ENCODE assay signal across 14 cellular contexts in the genomic region with DNA sequence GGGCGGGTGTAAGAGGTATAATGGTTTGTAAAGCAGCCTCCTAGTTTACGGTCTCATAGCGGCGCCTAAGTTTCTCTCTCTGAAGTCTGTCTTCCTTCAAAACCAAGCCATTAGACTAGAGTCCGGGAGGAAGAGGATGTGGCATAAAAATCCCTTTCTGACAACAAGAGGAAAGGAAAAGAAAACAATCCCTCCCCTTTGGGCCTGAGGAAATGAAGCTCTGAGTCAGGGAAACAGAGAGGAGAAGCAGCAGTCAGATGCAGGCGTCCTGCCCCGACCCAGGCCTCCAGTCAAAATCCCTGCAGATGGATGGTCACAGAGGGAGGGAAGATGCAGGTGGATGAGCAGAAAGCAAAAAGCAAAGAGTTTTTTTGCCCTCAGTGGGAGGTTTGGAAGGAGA. TPM values are rescaled to one million over a fixed set of nuclear protein-coding genes. Genes with fewer than 3 reads are reported as not detected.
DNase-seq lines count a peak whose midpoint lies in the region; ATAC-seq and TF ChIP-seq lines count a peak whose summit lies in the region.
"Had no signal": no experiment of that assay in that cellular context is flagged by ENCODE, and none has a peak within 500 bp of the region (broad histone marks: within the 10 kb centered on the region; RNA-seq: fewer than 3 reads in every experiment).

No MANE protein-coding gene starts in this region.

- H3K36me3 Mint-ChIP-seq in glutamatergic neuron (ENCODE audit: unreplicated experiment) (no peaks in the 10 kb centered on the region), type B pancreatic cell (peaks cover 7% of the 10 kb centered on the region)

- peaks cover 5% of the 10 kb centered on the region for H3K9me3 Mint-ChIP-seq in glutamatergic neuron (ENCODE audit: unreplicated experiment)
- no peaks in the 10 kb centered on the region for H3K9me3 Mint-ChIP-seq in type B pancreatic cell

- H3K4me1 Mint-ChIP-seq in glutamatergic neuron (ENCODE audit: low read depth, unreplicated experiment) (peaks cover 8% of the 10 kb centered on the region), type B pancreatic cell (ENCODE audit: unreplicated experiment) (peaks cover 11% of the 10 kb centered on the region)

- no peak for TF ChIP-seq CTCF in glutamatergic neuron (IDR thresholded peaks at IDR 0.05; ENCODE audit: partially characterized antibody, unreplicated experiment)
- no peak for TF ChIP-seq CTCF in type B pancreatic cell (conservative IDR thresholded peaks at IDR 0.05)

- DNase-seq in activated CD8-positive, alpha-beta memory T cell treated with anti-CD3 and anti-CD28 coated beads for 24 hours = peak; percentile 33
- DNase-seq in activated CD8-positive, alpha-beta memory T cell treated with anti-CD3 and anti-CD28 coated beads, Interleukin-2, amount 50 U/mL, for 4 hours = no peak
- DNase-seq in A172 (ENCODE audit: low spot score) (peak; percentile 19), M059J (ENCODE audit: low read depth) (peak; percentile 22), glutamatergic neuron (no peak), type B pancreatic cell (ENCODE audit: extremely low spot score, unreplicated experiment) (no peak)
- DNase-seq in activated CD4-positive, alpha-beta T cell treated with anti-CD3 and anti-CD28 coated beads, Interleukin-2, amount 50 U/mL, for 4 hours = no peak
- DNase-seq: DMS79 treated with DMSO at 0.1 percent for 48 hours, GM23248, NCI-H146, NCI-H2081 treated with DMSO at 0.1 percent for 48 hours had no signal

- no peak for ATAC-seq in HG03439 (IDR thresholded peaks at IDR 0.05; ENCODE audit: unreplicated experiment)
- ATAC-seq: A549, HCT116 had no signal

- H3K27me3 Mint-ChIP-seq in glutamatergic neuron (ENCODE audit: unreplicated experiment) = peaks cover 6% of the 10 kb centered on the region
- no peaks in the 10 kb centered on the region for H3K27me3 Mint-ChIP-seq in type B pancreatic cell

- H3K4me3 Mint-ChIP-seq in glutamatergic neuron (ENCODE audit: unreplicated experiment) = peak overlapping the region; percentile 5
- no peak overlapping the region for H3K4me3 Mint-ChIP-seq in type B pancreatic cell

- H3K27ac Mint-ChIP-seq in glutamatergic neuron (ENCODE audit: unreplicated experiment) = peak overlapping the region; percentile 53
- no peak overlapping the region for H3K27ac Mint-ChIP-seq in type B pancreatic cell

RNA-seq across cellular contexts. Expression of a gene that starts 23.7 kb away (rescaled TPM):
- 19.6 and 23.1 TPM in 2 replicates for total RNA-seq in A172 (2014; rRNA removed; shearing (Covaris generic))
- total RNA-seq in M059J (2014; rRNA removed; shearing (Covaris generic)) = 76.6 and 137 TPM in 2 replicates
- total RNA-seq in glutamatergic neuron (ENCODE audit: unreplicated experiment) (0.15 TPM), type B pancreatic cell (ENCODE audit: low replicate concordance) (11.9 and 20.5 TPM in 2 replicates)

Comparison
In these comparisons a context has a peak if more than half of its experiments do, and no peak if none do; other contexts are left out.
1. DNase-seq: peak in activated CD8-positive, alpha-beta memory T cell treated with anti-CD3 and anti-CD28 coated beads for 24 hours (single experiment), A172 (single experiment) and M059J (single experiment); none in activated CD8-positive, alpha-beta memory T cell treated with anti-CD3 and anti-CD28 coated beads, Interleukin-2, amount 50 U/mL, for 4 hours (single experiment), glutamatergic neuron (single experiment), type B pancreatic cell (single experiment) and activated CD4-positive, alpha-beta T cell treated with anti-CD3 and anti-CD28 coated beads, Interleukin-2, amount 50 U/mL, for 4 hours (0 of 2).
2. RNA of a gene that starts 23.7 kb away (total RNA-seq): 76.6 to 137 TPM in M059J, 19.6 to 23.1 TPM in A172 and 11.9 to 20.5 TPM in type B pancreatic cell; 0.15 TPM in glutamatergic neuron (single experiment); every median in the first group is over 10 times any median in the second.